ENCODE assay signal across 17 cellular contexts in the genomic region with DNA sequence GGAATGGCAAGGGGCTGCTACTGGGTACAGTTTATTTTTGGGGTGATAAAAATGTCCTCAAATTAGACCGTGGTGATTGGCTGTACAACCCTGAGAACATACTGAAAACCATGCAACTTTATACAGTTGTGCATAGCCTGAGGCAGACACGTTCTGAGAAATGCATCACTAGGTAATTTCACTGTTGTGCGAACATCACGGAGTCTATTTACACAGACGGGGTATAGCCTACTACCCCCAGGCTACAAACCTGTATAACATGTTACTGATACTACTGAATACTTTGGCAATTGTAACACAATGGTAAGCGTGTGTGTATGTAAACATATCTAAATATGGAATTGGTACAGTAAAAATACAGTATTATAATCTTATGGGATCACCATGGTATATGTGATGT. TPM values are rescaled to one million over a fixed set of nuclear protein-coding genes. Genes with fewer than 3 reads are reported as not detected.
DNase-seq lines count a peak whose midpoint lies in the region; ATAC-seq and TF ChIP-seq lines count a peak whose summit lies in the region.
"Had no signal": no experiment of that assay in that cellular context is flagged by ENCODE, and none has a peak within 500 bp of the region (broad histone marks: within the 10 kb centered on the region; RNA-seq: fewer than 3 reads in every experiment).

No MANE protein-coding gene starts in this region.

- ATAC-seq in WTC11 (no peak), body of pancreas (no peak)
- no peak for ATAC-seq in effector memory CD8-positive, alpha-beta T cell (replicated peaks)
- ATAC-seq: GM12878 had no signal

- H4K91ac ChIP-seq in trophoblast cell (ENCODE audit: low read depth, low read length) = no peak overlapping the region

- peaks cover 28% of the 10 kb centered on the region for H3K4me1 Mint-ChIP-seq in WTC11
- H3K4me1 Mint-ChIP-seq in effector memory CD8-positive, alpha-beta T cell (ENCODE audit: low read depth in 2 of 2) = peaks cover 4 to 5% of the 10 kb centered on the region in 2 donors

- H2AFZ ChIP-seq in trophoblast cell (ENCODE audit: insufficient read depth, low read length, poor library complexity) = no peak overlapping the region

- H3K4me1 ChIP-seq in trophoblast cell (ENCODE audit: control insufficient read depth in 1 of 2, insufficient read depth in 2 of 2, low read length in 2 of 2) (peaks cover 0 to 3% of the 10 kb centered on the region in 2 experiments), body of pancreas (no peaks in the 10 kb centered on the region)
- H3K4me1 ChIP-seq: BLaER1 had no signal

- TF ChIP-seq CTCF in WTC11 (IDR thresholded peaks at IDR 0.05) = no peak
- TF ChIP-seq CTCF in body of pancreas (IDR thresholded peaks at IDR 0.05) = no peak

- DNase-seq in COLO668 (lab: John Stamatoyannopoulos, UW; ENCODE audit: unreplicated experiment) (peak; percentile 27), NCI-H146 (lab: John Stamatoyannopoulos, UW) (peak; percentile 52), WTC11 (ENCODE audit: low spot score) (no peak), trophoblast cell (peak; percentile 89 to 99), body of pancreas (no peak)
- no peak for DNase-seq in stimulated activated CD4-positive, alpha-beta T cell treated with anti-CD3 and anti-CD28 coated beads, Interleukin-4, amount 100 ng/mL, for 4 hours
- DNase-seq in effector memory CD8-positive, alpha-beta T cell = no peak
- DNase-seq: AML-193; Calu3; CD8-positive, alpha-beta memory T cell; DMS79; GOT3; H9 had no signal

- 0 out of 2 replicates have a peak overlapping the region, but pooled peaks have one; percentile 65 for H3K27ac Mint-ChIP-seq in WTC11
- H3K27ac Mint-ChIP-seq in effector memory CD8-positive, alpha-beta T cell = no peak overlapping the region

- H3K9me3 ChIP-seq in trophoblast cell (ENCODE audit: insufficient read depth, low read depth, low read length) (no peaks in the 10 kb centered on the region), body of pancreas (no peaks in the 10 kb centered on the region)

- H3K36me3 Mint-ChIP-seq in WTC11 = peaks cover 27% of the 10 kb centered on the region
- peaks cover 11% of the 10 kb centered on the region for H3K36me3 Mint-ChIP-seq in effector memory CD8-positive, alpha-beta T cell (ENCODE audit: insufficient read depth)

- H3K27me3 Mint-ChIP-seq in WTC11 (ENCODE audit: low read depth) = no peaks in the 10 kb centered on the region
- no peaks in the 10 kb centered on the region for H3K27me3 Mint-ChIP-seq in effector memory CD8-positive, alpha-beta T cell
- H3K27me3 Mint-ChIP-seq: CD8-positive, alpha-beta memory T cell had no signal

- H3K79me1 ChIP-seq in trophoblast cell (ENCODE audit: low read length) = no peaks in the 10 kb centered on the region

- CTCF ChIA-PET in WTC11 (lab: Charles Lee) = interaction anchor here (3.0 kb wide), 1 partner anchor 13 kb away, joined by 11 read pairs; no protein-coding TSS in a partner anchor

- H3K18ac ChIP-seq in trophoblast cell (ENCODE audit: low read length) = no peak overlapping the region

- POLR2A ChIA-PET in WTC11 (lab: Charles Lee) = no interaction called here

- TF ChIP-seq POLR2A in body of pancreas (IDR thresholded peaks at IDR 0.05) = no peak

- no CpG with 5 or more reads among the region's 6 CpGs for WGBS in trophoblast cell (ENCODE audit: extremely low coverage, insufficient coverage, insufficient read length)
- WGBS in body of pancreas, 2 donors = 61 to 72% methylated on average over 6 of the region's 6 CpGs

- H2BK120ac ChIP-seq in trophoblast cell (ENCODE audit: insufficient read depth, low read length, poor library complexity) = no peak overlapping the region

- no peak overlapping the region for H4K8ac ChIP-seq in trophoblast cell (ENCODE audit: low read depth, low read length)

- no peak overlapping the region for H3K4me3 Mint-ChIP-seq in WTC11
- no peak overlapping the region for H3K4me3 Mint-ChIP-seq in effector memory CD8-positive, alpha-beta T cell
- H3K4me3 Mint-ChIP-seq: CD8-positive, alpha-beta memory T cell had no signal

- H2BK12ac ChIP-seq in trophoblast cell (ENCODE audit: low read length) = no peak overlapping the region

- H3K4me2 ChIP-seq in trophoblast cell (ENCODE audit: low read length) = no peak overlapping the region
- H3K4me2 ChIP-seq: BLaER1 had no signal

- H2AK5ac ChIP-seq in trophoblast cell (ENCODE audit: low read length) = no peak overlapping the region

- no peaks in the 10 kb centered on the region for H3K27me3 ChIP-seq in trophoblast cell (ENCODE audit: insufficient read depth, low read length)
- no peaks in the 10 kb centered on the region for H3K27me3 ChIP-seq in body of pancreas
- H3K27me3 ChIP-seq: BLaER1 had no signal

- H3K9ac ChIP-seq in trophoblast cell (ENCODE audit: low read length) = no peak overlapping the region
- H3K9ac ChIP-seq: BLaER1 had no signal

- H3K9me3 Mint-ChIP-seq in WTC11 = peaks cover 10% of the 10 kb centered on the region
- H3K9me3 Mint-ChIP-seq in effector memory CD8-positive, alpha-beta T cell = no peaks in the 10 kb centered on the region
- H3K9me3 Mint-ChIP-seq: CD8-positive, alpha-beta memory T cell had no signal

- intact Hi-C loops in body of pancreas (cut with DNase I) = no loop called here

- H3K79me2 ChIP-seq in trophoblast cell (ENCODE audit: control insufficient read depth, insufficient read depth, low read length, poor library complexity) = no peaks in the 10 kb centered on the region

- no peak overlapping the region for H3K23ac ChIP-seq in trophoblast cell (ENCODE audit: low read length)

- H3K4me3 ChIP-seq in trophoblast cell (ENCODE audit: low read depth, low read length) (no peak overlapping the region), body of pancreas (no peak overlapping the region)
- H3K4me3 ChIP-seq: BLaER1, GM12878 had no signal

- H2BK5ac ChIP-seq in trophoblast cell (ENCODE audit: low read depth, low read length, poor library complexity) = no peak overlapping the region

- H3K14ac ChIP-seq in trophoblast cell (ENCODE audit: low read length) = no peak overlapping the region

- H3K36me3 ChIP-seq in trophoblast cell (ENCODE audit: control insufficient read depth in 1 of 2, insufficient read depth in 2 of 2, low read length in 2 of 2) (peaks cover 4 to 6% of the 10 kb centered on the region in 2 experiments), body of pancreas (replicated peaks in 1 of 2; ENCODE audit: insufficient read depth in 1 of 2, low read depth in 2 of 2) (no peaks in the 10 kb centered on the region)

- no peak overlapping the region for H3K27ac ChIP-seq in trophoblast cell (ENCODE audit: low read depth, low read length)
- H3K27ac ChIP-seq in body of pancreas = no peak overlapping the region
- H3K27ac ChIP-seq: 22Rv1, BLaER1, HL-60 had no signal

- no peak overlapping the region for H3K4ac ChIP-seq in trophoblast cell (ENCODE audit: low read depth, low read length)

- no peak overlapping the region for H4K12ac ChIP-seq in trophoblast cell (ENCODE audit: low read depth, low read length)

TF ChIP-seq in WTC11, 78 proteins besides CTCF, POLR2A, EP300 and RAD21 (continues in another document):
- TF ChIP-seq ESRRA (CRISPR knock-in tag; IDR thresholded peaks at IDR 0.05; ENCODE audit: borderline replicate concordance) = no peak
- TF ChIP-seq ZNF232 (CRISPR knock-in tag; IDR thresholded peaks at IDR 0.05) = no peak
- no peak for TF ChIP-seq ATF1 (CRISPR knock-in tag; IDR thresholded peaks at IDR 0.05)
- no peak for TF ChIP-seq GTF2I (CRISPR knock-in tag; conservative IDR thresholded peaks at IDR 0.05)
- no peak for TF ChIP-seq CREB1 (CRISPR knock-in tag; IDR thresholded peaks at IDR 0.05)
- TF ChIP-seq GRHL2 (CRISPR knock-in tag; IDR thresholded peaks at IDR 0.05; ENCODE audit: insufficient replicate concordance, severe bottlenecking) = no peak
- TF ChIP-seq FOXP1 (CRISPR knock-in tag; IDR thresholded peaks at IDR 0.05; ENCODE audit: borderline replicate concordance) = no peak
- no peak for TF ChIP-seq ELF4 (CRISPR knock-in tag; IDR thresholded peaks at IDR 0.05; ENCODE audit: low read depth)
- TF ChIP-seq, protein P1, sequence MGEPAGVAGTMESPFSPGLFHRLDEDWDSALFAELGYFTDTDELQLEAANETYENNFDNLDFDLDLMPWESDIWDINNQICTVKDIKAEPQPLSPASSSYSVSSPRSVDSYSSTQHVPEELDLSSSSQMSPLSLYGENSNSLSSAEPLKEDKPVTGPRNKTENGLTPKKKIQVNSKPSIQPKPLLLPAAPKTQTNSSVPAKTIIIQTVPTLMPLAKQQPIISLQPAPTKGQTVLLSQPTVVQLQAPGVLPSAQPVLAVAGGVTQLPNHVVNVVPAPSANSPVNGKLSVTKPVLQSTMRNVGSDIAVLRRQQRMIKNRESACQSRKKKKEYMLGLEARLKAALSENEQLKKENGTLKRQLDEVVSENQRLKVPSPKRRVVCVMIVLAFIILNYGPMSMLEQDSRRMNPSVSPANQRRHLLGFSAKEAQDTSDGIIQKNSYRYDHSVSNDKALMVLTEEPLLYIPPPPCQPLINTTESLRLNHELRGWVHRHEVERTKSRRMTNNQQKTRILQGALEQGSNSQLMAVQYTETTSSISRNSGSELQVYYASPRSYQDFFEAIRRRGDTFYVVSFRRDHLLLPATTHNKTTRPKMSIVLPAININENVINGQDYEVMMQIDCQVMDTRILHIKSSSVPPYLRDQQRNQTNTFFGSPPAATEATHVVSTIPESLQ (CRISPR knock-in tag; IDR thresholded peaks at IDR 0.05) = no peak
- TF ChIP-seq, protein P2, sequence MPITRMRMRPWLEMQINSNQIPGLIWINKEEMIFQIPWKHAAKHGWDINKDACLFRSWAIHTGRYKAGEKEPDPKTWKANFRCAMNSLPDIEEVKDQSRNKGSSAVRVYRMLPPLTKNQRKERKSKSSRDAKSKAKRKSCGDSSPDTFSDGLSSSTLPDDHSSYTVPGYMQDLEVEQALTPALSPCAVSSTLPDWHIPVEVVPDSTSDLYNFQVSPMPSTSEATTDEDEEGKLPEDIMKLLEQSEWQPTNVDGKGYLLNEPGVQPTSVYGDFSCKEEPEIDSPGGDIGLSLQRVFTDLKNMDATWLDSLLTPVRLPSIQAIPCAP (CRISPR knock-in tag; IDR thresholded peaks at IDR 0.05) = no peak
- no peak for TF ChIP-seq NFE2L1 (CRISPR knock-in tag; IDR thresholded peaks at IDR 0.05)
- no peak for TF ChIP-seq NR2C2 (CRISPR knock-in tag; IDR thresholded peaks at IDR 0.05)
- TF ChIP-seq ZMAT4 (CRISPR knock-in tag; IDR thresholded peaks at IDR 0.05) = no peak
- no peak for TF ChIP-seq SMAD3 (CRISPR knock-in tag; IDR thresholded peaks at IDR 0.05; ENCODE audit: borderline replicate concordance)

RNA-seq across cellular contexts. Expression of gene NARS2, which starts 23.6 kb away (rescaled TPM):
- total RNA-seq in WTC11 (2021) (36.4 to 42.8 TPM (median 42.6 TPM) in 3 replicates), body of pancreas (10 to 100 TPM; 10.1 to 24.7 TPM)
- 19.8 and 20.8 TPM in 2 replicates for polyA plus RNA-seq in trophoblast cell (2013)

Comparison
In these comparisons a context has a peak if more than half of its experiments do, and no peak if none do; other contexts are left out.
1. DNase-seq: peak in COLO668 (single experiment), NCI-H146 (single experiment) and trophoblast cell (2 of 2); none in WTC11 (single experiment), stimulated activated CD4-positive, alpha-beta T cell treated with anti-CD3 and anti-CD28 coated beads, Interleukin-4, amount 100 ng/mL, for 4 hours (0 of 2), body of pancreas (0 of 4) and effector memory CD8-positive, alpha-beta T cell (0 of 3).